Comparison of ENCODE assay signal across 8 cellular contexts in genomic region chr21:39312112-39313041, GRCh38. TPM values are rescaled to one million over a fixed set of nuclear protein-coding genes. Genes with fewer than 3 reads are reported as not detected.
DNase-seq lines count a peak whose midpoint lies in the region; ATAC-seq, FAIRE-seq and TF ChIP-seq lines count a peak whose summit lies in the region.

No MANE protein-coding gene starts in this region.

- DNase-seq in CD1c-positive myeloid dendritic cell (ENCODE audit: extremely low spot score), result peak; percentile 95
- DNase-seq in NCI-H774 (lab: John Stamatoyannopoulos, UW), result peak; percentile 87
- peak; percentile 95 for DNase-seq in activated CD4-positive, alpha-beta T cell treated with anti-CD3 and anti-CD28 coated beads, Interleukin-2, amount 50 U/mL, for 48 hours
- peak; percentile 95 for DNase-seq in dermis blood vessel endothelial cell
- peak; percentile 77 for DNase-seq in HepG2 (ENCODE audit: low spot score)
- peak; percentile 91 for DNase-seq in stimulated activated CD4-positive, alpha-beta T cell treated with anti-CD3 and anti-CD28 coated beads, Interleukin-2, amount 100 ng/mL, for 4 hours (ENCODE audit: low read depth)

- H3K4me1 ChIP-seq in HepG2 (ENCODE audit: insufficient read depth, low read length), result peaks cover 30% of the 10 kb centered on the region

- intact Hi-C loops in HepG2 (cut with micrococcal nuclease; ENCODE audit: unreplicated experiment), result loop anchor here (2.0 kb wide), 1 partner anchor 36 kb away; the partner anchor contains the start of gene HMGN1

- H3K4me3 ChIP-seq in HepG2 (replicated peaks in 1 of 3; ENCODE audit: insufficient read depth in 1 of 3, low read depth in 2 of 3, low read length in 3 of 3), result peak overlapping the region; percentile 61 to 76 (median 72)

- H3K9me3 ChIP-seq in HepG2 (ENCODE audit: low read length), result no peaks in the 10 kb centered on the region

- no peaks in the 10 kb centered on the region; a peak in 1 of 5 replicates for H3K27me3 ChIP-seq in HepG2 (ENCODE audit: control insufficient read depth in 1 of 2, insufficient read depth in 2 of 2, low read length in 2 of 2)

- peak; percentile 69 for ATAC-seq in GM19455 (IDR thresholded peaks at IDR 0.05; ENCODE audit: unreplicated experiment)
- peak; percentile 78 for ATAC-seq in HG03575 (IDR thresholded peaks at IDR 0.05; ENCODE audit: extremely low read depth, insufficient number of reproducible peaks, low FRiP score, unreplicated experiment)
- peak; percentile 84 for ATAC-seq in HepG2

- no peak for TF ChIP-seq CTCF in HepG2 (CRISPR knock-in tag; IDR thresholded peaks at IDR 0.05)

- CTCF ChIA-PET in HepG2 (lab: Yijun Ruan, JAX; ENCODE audit: low intra/inter-chr PET ratio, low total read pairs), result interaction anchor here (2.2 kb wide), 1 partner anchor 76 kb away, joined by 10 read pairs; no protein-coding TSS in a partner anchor

- TF ChIP-seq RAD21 in HepG2 (CRISPR knock-in tag; IDR thresholded peaks at IDR 0.05), result no peak

- POLR2A ChIA-PET in HepG2 (lab: Yijun Ruan, JAX), result interaction anchor here (0.6 to 5.0 kb wide), 8 partner anchors 12 to 353 kb away, joined by 3 to 47 read pairs (median 12); partner anchors contain the start of genes HMGN1 and PSMG1

- H3K4me2 ChIP-seq in HepG2 (ENCODE audit: low read depth, low read length), result peak overlapping the region; percentile 84

- no TSS peak for BruUV-seq in HepG2 (replicated peaks; lab: Mats Ljungman, UMichigan)

- FAIRE-seq in HepG2 (lab: Jason Lieb, UNC), result peak; percentile 84

- in situ Hi-C loops in HepG2 (cut with HindIII; ENCODE audit: extremely low pct_ligation_motif_present, low pct_unique_long_range_greater_than_20kb), result no loop called here

- TF ChIP-seq POLR2A in HepG2 (IDR thresholded peaks at IDR 0.05; ENCODE audit: insufficient read depth in 1 of 2, low read depth in 2 of 2, low read length in 2 of 2), result no peak

- 10% methylated on average over 13 of the region's 65 CpGs for WGBS in HepG2 (ENCODE audit: low lambda C conversion rate)

- peak overlapping the region; percentile 92 for H3K9ac ChIP-seq in HepG2 (ENCODE audit: insufficient read depth, low read depth, low read length)

- H2AFZ ChIP-seq in HepG2 (ENCODE audit: low read length), result no peak overlapping the region

- H3K36me3 ChIP-seq in HepG2 (replicated peaks in 1 of 2; ENCODE audit: control insufficient read depth in 1 of 2, insufficient read depth in 2 of 2, low read length in 2 of 2), result peaks cover 0 to 19% of the 10 kb centered on the region in 2 experiments; a peak in 3 of 5 replicates

- peaks cover 44% of the 10 kb centered on the region for H3K79me2 ChIP-seq in HepG2 (ENCODE audit: insufficient read depth, low read length)

- H3K27ac ChIP-seq in HepG2 (ENCODE audit: extremely low read length, insufficient read depth, low read length), result peak overlapping the region; percentile 98

- H4K20me1 ChIP-seq in HepG2 (ENCODE audit: insufficient read depth, low read length), result peaks cover 28% of the 10 kb centered on the region

- TF ChIP-seq EP300 in HepG2 (IDR thresholded peaks at IDR 0.05; ENCODE audit: low read depth in 2 of 2, low read length in 2 of 2), result no peak
- no peak for TF ChIP-seq EP300 in HepG2 (CRISPR knock-in tag; IDR thresholded peaks at IDR 0.05; ENCODE audit: borderline replicate concordance)

TF ChIP-seq in HepG2, 621 proteins besides CTCF, POLR2A, EP300 and RAD21 (continues in another document):
- peak; percentile 53 for TF ChIP-seq PHF21A (CRISPR knock-in tag; IDR thresholded peaks at IDR 0.05)
- TF ChIP-seq ZNF687 (CRISPR knock-in tag; IDR thresholded peaks at IDR 0.05), result peak; percentile 24; the same call in 1 of the 2 replicates
- no peak for TF ChIP-seq YY1 (IDR thresholded peaks at IDR 0.05; ENCODE audit: insufficient read depth, insufficient replicate concordance, low read depth, low read length)
- peak; percentile 71; the same call in 1 of the 2 replicates for TF ChIP-seq DRAP1 (CRISPR knock-in tag; IDR thresholded peaks at IDR 0.05)

RNA-seq across cellular contexts. Expression of gene BRWD1, which starts 1.1 kb away (rescaled TPM):
- total RNA-seq in dermis blood vessel endothelial cell (58.7 and 104 TPM in 2 replicates), HepG2 (2016; rRNA removed; fragmentation: Illumina TruSeq; extraction: Trizol) (28.0 and 28.7 TPM in 2 replicates)
- total RNA-seq in HepG2 (2016; cell fraction: cytosol; rRNA removed; fragmentation: Illumina TruSeq; extraction: Trizol; ENCODE audit: low read depth), result 30.7 and 33.0 TPM in 2 replicates
- 28.3 TPM in 2 replicates for total RNA-seq in HepG2 (2016; cell fraction: insoluble cytoplasmic fraction; rRNA removed; fragmentation: Illumina TruSeq; extraction: Trizol)
- 24.7 and 28.2 TPM in 2 replicates for total RNA-seq in HepG2 (2016; cell fraction: membrane; rRNA removed; fragmentation: Illumina TruSeq; extraction: Trizol)
- 61.1 and 61.3 TPM in 2 replicates for total RNA-seq in HepG2 (2016; cell fraction: nucleus; rRNA removed; fragmentation: Illumina TruSeq; extraction: Trizol)
- polyA plus RNA-seq in HepG2 (2011; rRNA removed), result 11.4 and 13.9 TPM in 2 replicates
- polyA plus RNA-seq in HepG2 (2011; cell fraction: cytosol; rRNA removed), result 5.1 and 8.1 TPM in 2 replicates
- 14.0 and 19.1 TPM in 2 replicates for polyA plus RNA-seq in HepG2 (2011; cell fraction: nucleus; rRNA removed)
- polyA plus RNA-seq in HepG2 (2012), result 13.5 and 18.9 TPM in 2 replicates
- 3.9 and 4.4 TPM in 2 replicates for polyA plus RNA-seq in HepG2 (2016; cell fraction: cytosol; fragmentation: Illumina TruSeq; extraction: Trizol; ENCODE audit: low read depth)
- polyA plus RNA-seq in HepG2 (2016; cell fraction: insoluble cytoplasmic fraction; fragmentation: Illumina TruSeq; extraction: Trizol; ENCODE audit: low read depth), result 12.7 and 14.4 TPM in 2 replicates
- polyA plus RNA-seq in HepG2 (2016; cell fraction: membrane; fragmentation: Illumina TruSeq; extraction: Trizol; ENCODE audit: low read depth), result 8.7 TPM in 2 replicates
- 27.5 and 27.9 TPM in 2 replicates for polyA plus RNA-seq in HepG2 (2016; cell fraction: nucleus; fragmentation: Illumina TruSeq; extraction: Trizol; ENCODE audit: insufficient read depth, low read depth)
- 24.1 and 32.5 TPM in 2 replicates for polyA minus RNA-seq in HepG2 (2011; rRNA and poly(A)+ RNA removed; ENCODE audit: low replicate concordance)
- polyA minus RNA-seq in HepG2 (2011; cell fraction: cytosol; rRNA and poly(A)+ RNA removed), result 26.4 and 29.3 TPM in 2 replicates
- polyA minus RNA-seq in HepG2 (2011; cell fraction: nucleus; rRNA and poly(A)+ RNA removed), result 204 and 216 TPM in 2 replicates

RNA-seq across cellular contexts. Expression of gene HMGN1, which starts 36.5 kb away (rescaled TPM):
- total RNA-seq in dermis blood vessel endothelial cell (223 and 284 TPM in 2 replicates), HepG2 (2016; rRNA removed; fragmentation: Illumina TruSeq; extraction: Trizol) (286 and 355 TPM in 2 replicates)
- total RNA-seq in HepG2 (2016; cell fraction: cytosol; rRNA removed; fragmentation: Illumina TruSeq; extraction: Trizol; ENCODE audit: low read depth), result 200 and 237 TPM in 2 replicates
- 276 and 350 TPM in 2 replicates for total RNA-seq in HepG2 (2016; cell fraction: insoluble cytoplasmic fraction; rRNA removed; fragmentation: Illumina TruSeq; extraction: Trizol)
- 380 and 392 TPM in 2 replicates for total RNA-seq in HepG2 (2016; cell fraction: membrane; rRNA removed; fragmentation: Illumina TruSeq; extraction: Trizol)
- total RNA-seq in HepG2 (2016; cell fraction: nucleus; rRNA removed; fragmentation: Illumina TruSeq; extraction: Trizol), result 162 and 177 TPM in 2 replicates
- 69.2 and 104 TPM in 2 replicates for polyA plus RNA-seq in HepG2 (2011; rRNA removed)
- 42.7 and 59.4 TPM in 2 replicates for polyA plus RNA-seq in HepG2 (2011; cell fraction: cytosol; rRNA removed)
- 60.7 and 86.6 TPM in 2 replicates for polyA plus RNA-seq in HepG2 (2011; cell fraction: nucleus; rRNA removed)
- polyA plus RNA-seq in HepG2 (2012), result 128 and 194 TPM in 2 replicates
- polyA plus RNA-seq in HepG2 (2016; cell fraction: cytosol; fragmentation: Illumina TruSeq; extraction: Trizol; ENCODE audit: low read depth), result 295 and 368 TPM in 2 replicates
- polyA plus RNA-seq in HepG2 (2016; cell fraction: insoluble cytoplasmic fraction; fragmentation: Illumina TruSeq; extraction: Trizol; ENCODE audit: low read depth), result 469 and 491 TPM in 2 replicates
- 426 and 487 TPM in 2 replicates for polyA plus RNA-seq in HepG2 (2016; cell fraction: membrane; fragmentation: Illumina TruSeq; extraction: Trizol; ENCODE audit: low read depth)
- 344 and 363 TPM in 2 replicates for polyA plus RNA-seq in HepG2 (2016; cell fraction: nucleus; fragmentation: Illumina TruSeq; extraction: Trizol; ENCODE audit: insufficient read depth, low read depth)
- 17.4 and 49.8 TPM in 2 replicates for polyA minus RNA-seq in HepG2 (2011; rRNA and poly(A)+ RNA removed; ENCODE audit: low replicate concordance)
- 42.5 and 49.1 TPM in 2 replicates for polyA minus RNA-seq in HepG2 (2011; cell fraction: cytosol; rRNA and poly(A)+ RNA removed)
- 49.1 and 49.8 TPM in 2 replicates for polyA minus RNA-seq in HepG2 (2011; cell fraction: nucleus; rRNA and poly(A)+ RNA removed)

Comparison
In these comparisons a context has a peak if more than half of its experiments do, and no peak if none do; other contexts are left out.
1. Peak in every context shown above with its lines: DNase-seq, ATAC-seq, H3K4me3 ChIP-seq and H3K27ac ChIP-seq.